In the genomic region with DNA sequence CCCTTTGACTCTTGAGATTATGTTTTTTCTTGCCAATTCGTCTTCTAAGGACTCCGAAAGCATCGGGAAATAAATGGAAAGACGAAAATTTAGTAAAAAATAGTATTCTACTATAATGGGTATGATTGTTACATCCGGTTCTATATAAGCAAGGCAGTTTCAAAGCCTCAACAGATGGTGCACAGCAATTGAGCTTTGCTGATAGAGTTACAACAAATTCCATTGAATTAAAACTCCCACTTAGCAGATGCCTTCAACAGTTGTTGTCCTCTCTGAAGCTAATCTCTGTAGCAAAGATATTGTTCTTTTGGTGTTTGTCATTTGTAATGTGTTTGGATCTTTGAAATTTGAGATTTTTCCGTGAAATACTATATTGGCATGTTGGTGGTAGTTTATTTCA, we compare ENCODE assay signal across 27 cellular contexts. TPM values are rescaled to one million over a fixed set of nuclear protein-coding genes. Genes with fewer than 3 reads are reported as not detected.
"Had no signal": no experiment of that assay in that cellular context is flagged by ENCODE, and none has a peak within 500 bp of the region (broad histone marks: within the 10 kb centered on the region; RNA-seq: fewer than 3 reads in every experiment).

No MANE protein-coding gene starts in this region.

- DNase-seq: effector memory CD4-positive, alpha-beta T cell; gastrocnemius medialis; heart right ventricle; hypothalamus; kidney glomerular epithelial cell; mammary epithelial cell; naive thymus-derived CD8-positive, alpha-beta T cell; nucleus accumbens; ovary; sigmoid colon; small intestine; stimulated activated CD4-positive, alpha-beta T cell treated with anti-CD3 and anti-CD28 coated beads, Interleukin-2, amount 100 ng/mL, for 48 hours; tibial artery; upper lobe of right lung had no signal

- H3K4me1 Mint-ChIP-seq: naive thymus-derived CD8-positive, alpha-beta T cell; neural progenitor cell; stimulated activated memory B cell treated with anti-CD40 and anti-IgM and Interleukin-4, amounts not matched to agents 10 μg/mL and 1 μg/mL and 100 μg/mL, for 72 hours had no signal

- H3K9me3 Mint-ChIP-seq: neural progenitor cell; stimulated activated memory B cell treated with anti-CD40 and anti-IgM and Interleukin-4, amounts not matched to agents 10 μg/mL and 1 μg/mL and 100 μg/mL, for 72 hours; stimulated activated naive CD8-positive, alpha-beta T cell treated with anti-CD3 and anti-CD28 coated beads, Interleukin-15, Interleukin-2, amounts not matched to agents 100 ng/mL and 50 ng/mL, for 24 hours had no signal

- H3K27ac Mint-ChIP-seq: naive thymus-derived CD8-positive, alpha-beta T cell; neural progenitor cell; stimulated activated memory B cell treated with anti-CD40 and anti-IgM and Interleukin-4, amounts not matched to agents 10 μg/mL and 1 μg/mL and 100 μg/mL, for 72 hours; stimulated activated naive CD8-positive, alpha-beta T cell treated with anti-CD3 and anti-CD28 coated beads, Interleukin-15, Interleukin-2, amounts not matched to agents 100 ng/mL and 50 ng/mL, for 24 hours had no signal

- H3K36me3 Mint-ChIP-seq: naive thymus-derived CD8-positive, alpha-beta T cell; neural progenitor cell; stimulated activated memory B cell treated with anti-CD40 and anti-IgM and Interleukin-4, amounts not matched to agents 10 μg/mL and 1 μg/mL and 100 μg/mL, for 72 hours had no signal

- H3K4me3 Mint-ChIP-seq: naive thymus-derived CD8-positive, alpha-beta T cell; neural progenitor cell; stimulated activated memory B cell treated with anti-CD40 and anti-IgM and Interleukin-4, amounts not matched to agents 10 μg/mL and 1 μg/mL and 100 μg/mL, for 72 hours; stimulated activated naive CD8-positive, alpha-beta T cell treated with anti-CD3 and anti-CD28 coated beads, Interleukin-15, Interleukin-2, amounts not matched to agents 100 ng/mL and 50 ng/mL, for 24 hours had no signal

RNA-seq across cellular contexts. Expression of gene GHSR, which starts 16.1 kb away (rescaled TPM):
- total RNA-seq: esophagus muscularis mucosa; fibroblast of villous mesenchyme; gastrocnemius medialis; heart right ventricle; left lobe of liver; lower leg skin; mammary epithelial cell; mesenteric fat pad; mononuclear cell; naive thymus-derived CD8-positive, alpha-beta T cell; ovary; posterior vena cava; right atrium auricular region; temporal lobe; upper lobe of right lung; vagina had no signal
